Comparison of ENCODE assay signal across 8 cellular contexts in genomic region chrX:49186125-49187027, GRCh38. TPM values are rescaled to one million over a fixed set of nuclear protein-coding genes. Genes with fewer than 3 reads are reported as not detected.
DNase-seq lines count a peak whose midpoint lies in the region; ATAC-seq lines count a peak whose summit lies in the region.

Gene PRICKLE3, minus strand, starts transcription at chrX:49186373. Its CDS starts 76 bp downstream, at chrX:49186297.

- CTCF ChIA-PET in activated CD8-positive, alpha-beta T cell treated with anti-CD3 and anti-CD28 coated beads, Interleukin-2, amount 10 ng/mL, durations not matched to agents 7 days and 5 days (lab: Charles Lee): interaction anchor here (1.6 kb wide), 1 partner anchor 13 kb away, joined by 4 read pairs; no protein-coding TSS in a partner anchor

- peak; percentile 32 for ATAC-seq in HG02678 (IDR thresholded peaks at IDR 0.05; ENCODE audit: unreplicated experiment)
- ATAC-seq in activated CD8-positive, alpha-beta T cell treated with anti-CD3 and anti-CD28 coated beads, Interleukin-2, amount 10 ng/mL, durations not matched to agents 7 days and 5 days: peak; percentile 28
- ATAC-seq in stimulated activated naive CD8-positive, alpha-beta T cell treated with anti-CD3 and anti-CD28 coated beads, Interleukin-15, Interleukin-2, amounts not matched to agents 100 U/mL and 50 U/mL, for 24 hours: peak; percentile 11

- H3K36me3 ChIP-seq in endocrine pancreas (ENCODE audit: control insufficient read depth, insufficient read depth, low read length): no peaks in the 10 kb centered on the region

- H3K36me3 Mint-ChIP-seq in activated CD8-positive, alpha-beta T cell treated with anti-CD3 and anti-CD28 coated beads, Interleukin-2, amount 10 ng/mL, durations not matched to agents 7 days and 5 days (ENCODE audit: low read depth): peaks cover 9% of the 10 kb centered on the region

- POLR2A ChIA-PET in activated CD8-positive, alpha-beta T cell treated with anti-CD3 and anti-CD28 coated beads, Interleukin-2, amount 10 ng/mL, durations not matched to agents 7 days and 5 days (lab: Charles Lee): no interaction called here

- no peaks in the 10 kb centered on the region for H3K4me1 ChIP-seq in endocrine pancreas (ENCODE audit: control insufficient read depth, insufficient read depth, low read length)
- H3K4me1 ChIP-seq in mononuclear cell (ENCODE audit: insufficient read depth, low read length): peaks cover 11% of the 10 kb centered on the region

- H3K27ac Mint-ChIP-seq in activated CD8-positive, alpha-beta T cell treated with anti-CD3 and anti-CD28 coated beads, Interleukin-2, amount 10 ng/mL, durations not matched to agents 7 days and 5 days: peak within 1 kb of the TSS; percentile 69

- peak within 1 kb of the TSS; percentile 51 for H3K9ac ChIP-seq in endocrine pancreas (ENCODE audit: control insufficient read depth, insufficient read depth, low read length)

- H3K9me3 ChIP-seq in endocrine pancreas (ENCODE audit: control insufficient read depth, low read length): no peaks in the 10 kb centered on the region
- no peaks in the 10 kb centered on the region for H3K9me3 ChIP-seq in mononuclear cell (ENCODE audit: low read depth, low read length)

- H3K4me3 Mint-ChIP-seq in activated CD8-positive, alpha-beta T cell treated with anti-CD3 and anti-CD28 coated beads, Interleukin-2, amount 10 ng/mL, durations not matched to agents 7 days and 5 days: peak within 1 kb of the TSS; percentile 82

- H3K9me3 Mint-ChIP-seq in activated CD8-positive, alpha-beta T cell treated with anti-CD3 and anti-CD28 coated beads, Interleukin-2, amount 10 ng/mL, durations not matched to agents 7 days and 5 days (ENCODE audit: insufficient read depth): no peaks in the 10 kb centered on the region

- DNase-seq in Daoy (ENCODE audit: low read depth) (peak; percentile 73), NCI-H510A treated with DMSO at 0.1 percent for 48 hours (lab: John Stamatoyannopoulos, UW) (peak; percentile 71), GM19240 (ENCODE audit: insufficient read length, low spot score) (no peak)
- peak; percentile 79 for DNase-seq in activated CD8-positive, alpha-beta T cell treated with anti-CD3 and anti-CD28 coated beads, Interleukin-2, amount 10 ng/mL, durations not matched to agents 7 days and 5 days
- DNase-seq in stimulated activated naive CD8-positive, alpha-beta T cell treated with anti-CD3 and anti-CD28 coated beads, Interleukin-15, Interleukin-2, amounts not matched to agents 100 U/mL and 50 U/mL, for 24 hours: peak; percentile 83

- H3K4me1 Mint-ChIP-seq in activated CD8-positive, alpha-beta T cell treated with anti-CD3 and anti-CD28 coated beads, Interleukin-2, amount 10 ng/mL, durations not matched to agents 7 days and 5 days (ENCODE audit: low read depth): peaks cover 39% of the 10 kb centered on the region

- H3K27me3 Mint-ChIP-seq in activated CD8-positive, alpha-beta T cell treated with anti-CD3 and anti-CD28 coated beads, Interleukin-2, amount 10 ng/mL, durations not matched to agents 7 days and 5 days (ENCODE audit: low read depth): no peaks in the 10 kb centered on the region

- H3K4me3 ChIP-seq in endocrine pancreas (ENCODE audit: control insufficient read depth, insufficient read depth, low read length) (no peak within 1 kb of the TSS), mononuclear cell (ENCODE audit: low read length) (peak within 1 kb of the TSS; percentile 52)

- no peaks in the 10 kb centered on the region for H3K27me3 ChIP-seq in endocrine pancreas (ENCODE audit: control insufficient read depth, insufficient read depth, low read length)
- H3K27me3 ChIP-seq in mononuclear cell (ENCODE audit: insufficient read depth, low read length): no peaks in the 10 kb centered on the region

RNA-seq across cellular contexts. Expression of gene PRICKLE3, which starts in this region (rescaled TPM):
- 5.6 and 12.4 TPM in 2 replicates for total RNA-seq in Daoy (2014; rRNA removed; shearing (Covaris generic))
- 10 to 100 TPM; 13.9 TPM for total RNA-seq in activated CD8-positive, alpha-beta T cell treated with anti-CD3 and anti-CD28 coated beads, Interleukin-2, amount 10 ng/mL, durations not matched to agents 7 days and 5 days
- total RNA-seq in mononuclear cell: 3.3 TPM
